ENCODE assay signal across 21 cellular contexts in the genomic region with DNA sequence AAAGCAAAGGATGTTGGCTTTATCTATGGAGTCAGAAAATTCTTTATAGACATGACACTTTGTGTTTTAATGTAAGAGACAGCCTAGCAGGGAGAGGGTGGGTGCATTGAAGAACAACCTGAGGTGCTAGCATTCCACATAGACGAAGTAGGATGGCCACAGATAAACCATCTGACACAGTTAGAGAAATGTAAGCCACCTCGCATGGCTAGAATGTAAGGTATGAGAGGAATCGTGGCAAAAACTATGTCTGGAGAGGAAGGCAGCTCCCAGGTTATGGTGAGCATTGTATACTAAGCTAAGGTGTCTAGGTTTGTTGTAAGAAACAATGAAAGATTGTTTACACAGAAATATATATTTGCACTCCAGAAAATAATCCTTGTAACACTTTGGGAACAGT.
DNase-seq lines count a peak whose midpoint lies in the region; ATAC-seq, FAIRE-seq and TF ChIP-seq lines count a peak whose summit lies in the region.
"Had no signal": no experiment of that assay in that cellular context is flagged by ENCODE, and none has a peak within 500 bp of the region (broad histone marks: within the 10 kb centered on the region; RNA-seq: fewer than 3 reads in every experiment).

No MANE protein-coding gene starts in this region.

- H3K4me2 ChIP-seq in A549: peak overlapping the region; percentile 55
- no peak overlapping the region for H3K4me2 ChIP-seq in astrocyte (ENCODE audit: low read length)
- H3K4me2 ChIP-seq in mesendoderm (ENCODE audit: low read length): no peak overlapping the region
- H3K4me2 ChIP-seq: BLaER1 treated with 17β-estradiol and CSF1 and Interleukin-3, amounts not matched to agents 10 nM and 100 nM had no signal

- no peak overlapping the region for H3K23ac ChIP-seq in mesendoderm (ENCODE audit: low read length)

- no peak for DNase-seq in A549 (ENCODE audit: low read depth in 1 of 2, low spot score in 1 of 2)
- DNase-seq in H54 (ENCODE audit: insufficient read length, low spot score): no peak
- no peak for DNase-seq in astrocyte (ENCODE audit: low read depth)
- DNase-seq in mesendoderm: peak; percentile 76
- no peak for DNase-seq in activated CD4-positive, alpha-beta T cell treated with anti-CD3 and anti-CD28 coated beads, Interleukin-2, amount 50 U/mL, for 1 hour
- DNase-seq in coronary artery (ENCODE audit: low spot score): no peak
- no peak for DNase-seq in NCI-H526 (lab: John Stamatoyannopoulos, UW)
- DNase-seq in SK-N-DZ (ENCODE audit: low spot score): no peak
- DNase-seq: Calu3; CD8-positive, alpha-beta T cell; DMS79 treated with DMSO at 0.1 percent for 48 hours; EL; GOT3; H9 had no signal

- TF ChIP-seq EP300 in A549 (IDR thresholded peaks at IDR 0.05): no peak

- no peaks in the 10 kb centered on the region for H4K20me1 ChIP-seq in astrocyte (ENCODE audit: insufficient read depth, low read length)
- H4K20me1 ChIP-seq: BLaER1 treated with 17β-estradiol and CSF1 and Interleukin-3, amounts not matched to agents 10 nM and 100 nM had no signal

- H3K79me2 ChIP-seq in astrocyte (ENCODE audit: insufficient read depth, low read length) (no peaks in the 10 kb centered on the region), mesendoderm (ENCODE audit: control insufficient read depth, insufficient read depth, low read length) (no peaks in the 10 kb centered on the region)

- H3K27ac Mint-ChIP-seq in astrocyte (ENCODE audit: unreplicated experiment): peak overlapping the region; percentile 85
- H3K27ac Mint-ChIP-seq: B cell; CD8-positive, alpha-beta T cell; H9; IgD-negative memory B cell had no signal

- H3K4me3 ChIP-seq in A549 (peak overlapping the region; percentile 27; the same call in 1 of the 3 replicates), astrocyte (ENCODE audit: insufficient read depth, low read depth, low read length) (no peak overlapping the region), mesendoderm (ENCODE audit: low read length) (no peak overlapping the region), coronary artery (no peak overlapping the region)
- H3K4me3 ChIP-seq: BLaER1 treated with 17β-estradiol and CSF1 and Interleukin-3, amounts not matched to agents 10 nM and 100 nM had no signal

- H3K4me1 ChIP-seq in A549: no peaks in the 10 kb centered on the region
- no peaks in the 10 kb centered on the region for H3K4me1 ChIP-seq in astrocyte (ENCODE audit: insufficient read depth, low read length)
- H3K4me1 ChIP-seq in mesendoderm (ENCODE audit: control insufficient read depth, low read depth, low read length): no peaks in the 10 kb centered on the region
- H3K4me1 ChIP-seq: BLaER1 treated with 17β-estradiol and CSF1 and Interleukin-3, amounts not matched to agents 10 nM and 100 nM had no signal

- H2BK120ac ChIP-seq in mesendoderm (ENCODE audit: low read depth, low read length): no peak overlapping the region

- H3K9me3 Mint-ChIP-seq in astrocyte (ENCODE audit: unreplicated experiment): peaks cover 2% of the 10 kb centered on the region

- H3K27me3 ChIP-seq in astrocyte (ENCODE audit: insufficient read depth, low read length) (no peaks in the 10 kb centered on the region), mesendoderm (ENCODE audit: insufficient read depth, low read length, poor library complexity) (no peaks in the 10 kb centered on the region)
- H3K27me3 ChIP-seq: BLaER1 treated with 17β-estradiol and CSF1 and Interleukin-3, amounts not matched to agents 10 nM and 100 nM had no signal

- no peak overlapping the region for H3K4ac ChIP-seq in mesendoderm (ENCODE audit: low read depth, low read length)

- H3K4me1 Mint-ChIP-seq in astrocyte (ENCODE audit: low read depth, unreplicated experiment): peaks cover 10% of the 10 kb centered on the region
- H3K4me1 Mint-ChIP-seq: B cell, IgD-negative memory B cell had no signal

- TF ChIP-seq CTCF in A549 (IDR thresholded peaks at IDR 0.05) (no peak), astrocyte (IDR thresholded peaks at IDR 0.05; ENCODE audit: insufficient read depth, low read depth, low read length) (no peak), coronary artery (IDR thresholded peaks at IDR 0.05) (no peak)

- TF ChIP-seq RAD21 in A549 (conservative IDR thresholded peaks at IDR 0.05 in 1 of 2, IDR thresholded peaks at IDR 0.05 in 1 of 2): no peak

- H3K9me3 ChIP-seq in A549 (no peaks in the 10 kb centered on the region), astrocyte (ENCODE audit: insufficient read depth, low read depth, low read length) (no peaks in the 10 kb centered on the region)
- H3K9me3 ChIP-seq: BLaER1 treated with 17β-estradiol and CSF1 and Interleukin-3, amounts not matched to agents 10 nM and 100 nM had no signal

- H2AFZ ChIP-seq in astrocyte (ENCODE audit: low read depth, low read length): no peak overlapping the region

- no peak overlapping the region for H4K8ac ChIP-seq in mesendoderm (ENCODE audit: low read depth, low read length)

- no peak overlapping the region for H3K56ac ChIP-seq in mesendoderm (ENCODE audit: low read length)

- ATAC-seq in A549: no peak
- ATAC-seq: CD8-positive, alpha-beta T cell; HepG2 had no signal

- H3K27ac ChIP-seq in A549 (no peak overlapping the region), astrocyte (ENCODE audit: low read depth, low read length) (no peak overlapping the region), mesendoderm (ENCODE audit: low read depth, low read length) (no peak overlapping the region), coronary artery (no peak overlapping the region)
- H3K27ac ChIP-seq: 22Rv1; BLaER1 treated with 17β-estradiol and CSF1 and Interleukin-3, amounts not matched to agents 10 nM and 100 nM had no signal

- no peak overlapping the region for H3K4me3 Mint-ChIP-seq in astrocyte (ENCODE audit: unreplicated experiment)
- H3K4me3 Mint-ChIP-seq: B cell; CD8-positive, alpha-beta T cell; H9; IgD-negative memory B cell had no signal

- H4K5ac ChIP-seq in mesendoderm (ENCODE audit: low read length): no peak overlapping the region

- H3K27me3 Mint-ChIP-seq in astrocyte (ENCODE audit: low read depth, unreplicated experiment): no peaks in the 10 kb centered on the region
- H3K27me3 Mint-ChIP-seq: B cell, IgD-negative memory B cell had no signal

- no peak overlapping the region for H2AK5ac ChIP-seq in mesendoderm (ENCODE audit: low read length)

- CTCF ChIA-PET in A549 (lab: Yijun Ruan, JAX): no interaction called here

- 30% methylated on average over 3 of the region's 3 CpGs for WGBS in A549 (ENCODE audit: missing lambda C conversion rate)
- WGBS in mesendoderm (ENCODE audit: extremely low coverage, insufficient coverage, low lambda C conversion rate): no CpG with 5 or more reads among the region's 3 CpGs

- H2BK15ac ChIP-seq in mesendoderm (replicated peaks; ENCODE audit: low read depth): no peak overlapping the region

- H3K36me3 ChIP-seq in astrocyte (ENCODE audit: insufficient read depth, low read length) (no peaks in the 10 kb centered on the region), mesendoderm (ENCODE audit: control insufficient read depth, insufficient read depth, low read length) (no peaks in the 10 kb centered on the region)
- H3K36me3 ChIP-seq: BLaER1 treated with 17β-estradiol and CSF1 and Interleukin-3, amounts not matched to agents 10 nM and 100 nM had no signal

- TF ChIP-seq POLR2A in A549 (IDR thresholded peaks at IDR 0.05; ENCODE audit: low read length): no peak
- TF ChIP-seq POLR2A in H54 (IDR thresholded peaks at IDR 0.05; ENCODE audit: low read depth, low read length): no peak

- no peak for FAIRE-seq in A549 (lab: Jason Lieb, UNC)
- peak; percentile 20 for FAIRE-seq in H54 (lab: Jason Lieb, UNC)
- FAIRE-seq in astrocyte (lab: Jason Lieb, UNC): no peak
- FAIRE-seq: GM12891, GM19239, HepG2 had no signal

- H3K18ac ChIP-seq in mesendoderm (ENCODE audit: low read length): no peak overlapping the region

- H2BK5ac ChIP-seq in mesendoderm (ENCODE audit: low read length): no peak overlapping the region

- POLR2A ChIA-PET in A549 (lab: Yijun Ruan, JAX): no interaction called here

- H3K79me1 ChIP-seq in mesendoderm (ENCODE audit: low read length): no peaks in the 10 kb centered on the region

- no peak overlapping the region for H3K9ac ChIP-seq in astrocyte (ENCODE audit: low read length)
- H3K9ac ChIP-seq in mesendoderm (ENCODE audit: low read length): no peak overlapping the region
- H3K9ac ChIP-seq: BLaER1 treated with 17β-estradiol and CSF1 and Interleukin-3, amounts not matched to agents 10 nM and 100 nM had no signal

- no peaks in the 10 kb centered on the region for H3K36me3 Mint-ChIP-seq in astrocyte (ENCODE audit: low read depth, unreplicated experiment)
- H3K36me3 Mint-ChIP-seq: CD8-positive, alpha-beta T cell; IgD-negative memory B cell had no signal

TF ChIP-seq in A549, 52 proteins besides CTCF, POLR2A, EP300 and RAD21:
- TF ChIP-seq ZC3H11A (IDR thresholded peaks at IDR 0.05) (no peak), KDM5A (IDR thresholded peaks at IDR 0.05) (no peak), NFE2L2 (conservative IDR thresholded peaks at IDR 0.05; ENCODE audit: low read length) (no peak), PBX3 (IDR thresholded peaks at IDR 0.05) (no peak), NR3C1 (IDR thresholded peaks at IDR 0.05) (no peak), ZFP36 (IDR thresholded peaks at IDR 0.05; ENCODE audit: borderline replicate concordance, partially characterized antibody) (no peak)
- TF ChIP-seq, protein P1, sequence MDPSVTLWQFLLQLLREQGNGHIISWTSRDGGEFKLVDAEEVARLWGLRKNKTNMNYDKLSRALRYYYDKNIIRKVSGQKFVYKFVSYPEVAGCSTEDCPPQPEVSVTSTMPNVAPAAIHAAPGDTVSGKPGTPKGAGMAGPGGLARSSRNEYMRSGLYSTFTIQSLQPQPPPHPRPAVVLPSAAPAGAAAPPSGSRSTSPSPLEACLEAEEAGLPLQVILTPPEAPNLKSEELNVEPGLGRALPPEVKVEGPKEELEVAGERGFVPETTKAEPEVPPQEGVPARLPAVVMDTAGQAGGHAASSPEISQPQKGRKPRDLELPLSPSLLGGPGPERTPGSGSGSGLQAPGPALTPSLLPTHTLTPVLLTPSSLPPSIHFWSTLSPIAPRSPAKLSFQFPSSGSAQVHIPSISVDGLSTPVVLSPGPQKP (IDR thresholded peaks at IDR 0.05; ENCODE audit: low read depth, low read length): no peak
